In genomic region chr2:185381631-185382030, GRCh38 we compare ENCODE assay signal across 22 cellular contexts.
DNase-seq lines count a peak whose midpoint lies in the region; ATAC-seq and TF ChIP-seq lines count a peak whose summit lies in the region.
"Had no signal": no experiment of that assay in that cellular context is flagged by ENCODE, and none has a peak within 500 bp of the region (broad histone marks: within the 10 kb centered on the region; RNA-seq: fewer than 3 reads in every experiment).

No MANE protein-coding gene starts in this region.

- no peaks in the 10 kb centered on the region for H3K36me3 ChIP-seq in mammary epithelial cell (ENCODE audit: insufficient read depth, low read length)
- no peaks in the 10 kb centered on the region for H3K36me3 ChIP-seq in breast epithelium
- H3K36me3 ChIP-seq in SU-DHL-6 (ENCODE audit: low read length), result no peaks in the 10 kb centered on the region
- no peaks in the 10 kb centered on the region for H3K36me3 ChIP-seq in Peyer's patch
- H3K36me3 ChIP-seq: MG63 had no signal

- CTCF ChIA-PET in mammary epithelial cell (lab: Charles Lee; ENCODE audit: low non-redundant PET), result no interaction called here

- H3K9ac ChIP-seq in mammary epithelial cell (ENCODE audit: insufficient read depth, low read length), result no peak overlapping the region
- H3K9ac ChIP-seq in SU-DHL-6 (ENCODE audit: low read length), result no peak overlapping the region

- H3K9me3 ChIP-seq in mammary epithelial cell (replicated peaks; ENCODE audit: insufficient read depth, low read length) (no peaks in the 10 kb centered on the region), breast epithelium (no peaks in the 10 kb centered on the region), SU-DHL-6 (ENCODE audit: insufficient read depth, low read length) (no peaks in the 10 kb centered on the region), Peyer's patch (no peaks in the 10 kb centered on the region)
- H3K9me3 ChIP-seq: MG63 had no signal

- H3K79me2 ChIP-seq in mammary epithelial cell (ENCODE audit: insufficient read depth, low read length) (no peaks in the 10 kb centered on the region), SU-DHL-6 (ENCODE audit: insufficient read depth, low read length) (no peaks in the 10 kb centered on the region)

- BruUV-seq in mammary epithelial cell (replicated peaks; lab: Mats Ljungman, UMichigan), result no TSS peak

- dilution Hi-C loops in mammary epithelial cell (cut with HindIII; ENCODE audit: low sequenced_read_pairs), result no loop called here

- H3K4me3 ChIP-seq in mammary epithelial cell (replicated peaks in 1 of 3; ENCODE audit: insufficient read depth in 1 of 3, low read depth in 2 of 3, low read length in 3 of 3), result no peak overlapping the region
- H3K4me3 ChIP-seq in breast epithelium, result no peak overlapping the region
- H3K4me3 ChIP-seq in SU-DHL-6 (ENCODE audit: insufficient read depth, low read length, poor library complexity, severe bottlenecking), result no peak overlapping the region
- H3K4me3 ChIP-seq in Peyer's patch, result no peak overlapping the region
- H3K4me3 ChIP-seq: MG63 had no signal

- WGBS in mammary epithelial cell (ENCODE audit: low coverage, missing lambda C conversion rate), result 85% methylated on average over 1 of the region's 1 CpG

- no peak for DNase-seq in mammary epithelial cell
- no peak for DNase-seq in breast epithelium (ENCODE audit: low spot score in 2 of 2)
- DNase-seq in myocyte (ENCODE audit: low read depth), result peak; percentile 9
- no peak for DNase-seq in Peyer's patch
- DNase-seq: 8988T; AML-193; C1 segment of cervical spinal cord; CD8-positive, alpha-beta T cell; EL; H7; Kasumi-1; MG63; NCI-H1694 treated with DMSO at 0.1 percent for 48 hours; NCI-H2081 treated with DMSO at 0.1 percent for 48 hours; NCI-H446 treated with DMSO at 0.1 percent for 48 hours; NCI-H69; NK-92 treated with Interleukin-12 subunit alpha and Interleukin-12 subunit beta, amount 100 ng/mL, for 24 hours; T-helper 1 cell had no signal

- H3K4me2 ChIP-seq in mammary epithelial cell (ENCODE audit: insufficient read depth, low read depth, low read length) (no peak overlapping the region), SU-DHL-6 (ENCODE audit: low read depth, low read length, poor library complexity, severe bottlenecking) (no peak overlapping the region)

- no peaks in the 10 kb centered on the region for H3F3A ChIP-seq in SU-DHL-6 (ENCODE audit: insufficient read depth)

- ATAC-seq in GM18505 (IDR thresholded peaks at IDR 0.05; ENCODE audit: unreplicated experiment) (no peak), GM21515 (IDR thresholded peaks at IDR 0.05; ENCODE audit: unreplicated experiment) (no peak)
- ATAC-seq: CD8-positive, alpha-beta T cell; Panc1 had no signal

- H3K27me3 ChIP-seq in mammary epithelial cell (ENCODE audit: insufficient read depth, low read length), result no peaks in the 10 kb centered on the region
- no peaks in the 10 kb centered on the region for H3K27me3 ChIP-seq in breast epithelium
- H3K27me3 ChIP-seq in SU-DHL-6 (ENCODE audit: low read length), result no peaks in the 10 kb centered on the region
- no peaks in the 10 kb centered on the region for H3K27me3 ChIP-seq in Peyer's patch
- H3K27me3 ChIP-seq: MG63 had no signal

- TF ChIP-seq CTCF in mammary epithelial cell (conservative IDR thresholded peaks at IDR 0.05 in 1 of 2, IDR thresholded peaks at IDR 0.05 in 1 of 2; ENCODE audit: extremely low read depth in 1 of 2, insufficient read depth in 1 of 2, low read depth in 1 of 2, low read length in 2 of 2) (no peak), breast epithelium (IDR thresholded peaks at IDR 0.05) (no peak), SU-DHL-6 (IDR thresholded peaks at IDR 0.05; ENCODE audit: insufficient read depth, low read length, poor library complexity, severe bottlenecking) (no peak), Peyer's patch (IDR thresholded peaks at IDR 0.05) (no peak)

- H3K4me1 ChIP-seq in mammary epithelial cell (ENCODE audit: insufficient read depth, low read length) (no peaks in the 10 kb centered on the region), breast epithelium (no peaks in the 10 kb centered on the region), Peyer's patch (no peaks in the 10 kb centered on the region)

- intact Hi-C loops in mammary epithelial cell (cut with micrococcal nuclease) (no loop called here), breast epithelium (cut with DNase I; ENCODE audit: low total_unique reads) (no loop called here)

- no peak for TF ChIP-seq POLR2A in breast epithelium (IDR thresholded peaks at IDR 0.05)
- TF ChIP-seq POLR2A in GM18505 (IDR thresholded peaks at IDR 0.05; ENCODE audit: borderline replicate concordance, extremely low read depth, insufficient read depth, insufficient read length), result no peak
- no peak for TF ChIP-seq POLR2A in Peyer's patch (IDR thresholded peaks at IDR 0.05)

- H2AFZ ChIP-seq in mammary epithelial cell (ENCODE audit: low read depth, low read length) (peak overlapping the region; percentile 9), SU-DHL-6 (ENCODE audit: low read depth, low read length, severe bottlenecking) (peak overlapping the region; percentile 8)

- H3K27ac ChIP-seq in mammary epithelial cell (ENCODE audit: insufficient read depth, low read depth, low read length) (no peak overlapping the region), breast epithelium (no peak overlapping the region), SU-DHL-6 (ENCODE audit: low read depth, low read length) (no peak overlapping the region), Peyer's patch (no peak overlapping the region)

- in situ Hi-C loops in mammary epithelial cell (cut with MboI; ENCODE audit: low sequenced_read_pairs in 2 of 2), result no loop called here

- H4K20me1 ChIP-seq in mammary epithelial cell (ENCODE audit: insufficient read depth, low read length), result no peaks in the 10 kb centered on the region
- H4K20me1 ChIP-seq in SU-DHL-6 (ENCODE audit: low read depth, low read length), result no peaks in the 10 kb centered on the region

- H3K9me2 ChIP-seq in SU-DHL-6 (replicated peaks; ENCODE audit: insufficient read depth, low read length), result no peaks in the 10 kb centered on the region
